ENCODE assay signal across 22 cellular contexts in the genomic region with DNA sequence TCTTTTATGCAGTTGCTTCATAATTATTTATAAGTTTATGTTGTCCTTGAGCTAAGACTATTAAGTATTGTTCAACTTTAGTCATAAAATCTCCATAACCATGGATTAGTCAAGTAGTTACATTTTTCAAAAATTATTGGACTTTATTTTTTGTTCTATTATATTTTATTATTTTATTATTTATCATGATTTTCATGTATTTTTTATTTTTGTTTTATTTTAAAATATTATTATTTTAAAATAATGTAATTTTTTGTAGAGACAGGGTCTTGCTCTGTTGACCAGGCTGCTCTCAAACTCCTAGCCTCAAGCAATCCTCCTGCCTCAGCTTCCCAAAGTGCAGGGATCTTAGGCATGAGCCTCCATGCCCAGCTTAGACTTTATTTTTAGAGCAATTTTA.
DNase-seq lines count a peak whose midpoint lies in the region; ATAC-seq, FAIRE-seq and TF ChIP-seq lines count a peak whose summit lies in the region.
"Had no signal": no experiment of that assay in that cellular context is flagged by ENCODE, and none has a peak within 500 bp of the region (broad histone marks: within the 10 kb centered on the region; RNA-seq: fewer than 3 reads in every experiment).

No MANE protein-coding gene starts in this region.

- peaks cover 0 to 5% of the 10 kb centered on the region in 2 donors for H3K36me3 ChIP-seq in small intestine (ENCODE audit: control insufficient read depth in 2 of 2, insufficient read depth in 2 of 2, low read length in 2 of 2)
- H3K36me3 ChIP-seq: BLaER1 had no signal

- H3K36me3 Mint-ChIP-seq in activated CD8-positive, alpha-beta T cell treated with anti-CD3 and anti-CD28 coated beads for 36 hours (ENCODE audit: low read depth): no peaks in the 10 kb centered on the region
- H3K36me3 Mint-ChIP-seq: CD4-positive, CD25-positive, alpha-beta regulatory T cell; CD8-positive, alpha-beta T cell had no signal

- DNase-seq in RCC 7860 (ENCODE audit: low spot score): no peak
- no peak for DNase-seq in small intestine
- DNase-seq in activated CD8-positive, alpha-beta T cell treated with anti-CD3 and anti-CD28 coated beads for 36 hours: no peak
- no peak for DNase-seq in sciatic nerve (ENCODE audit: low spot score)
- DNase-seq: Caco-2; CD4-positive, CD25-positive, alpha-beta regulatory T cell; CD8-positive, alpha-beta T cell; DMS153; DND-41; GDM1; GM23248; H7; HCEC 1CT had no signal

- no peaks in the 10 kb centered on the region for H3K4me1 Mint-ChIP-seq in activated CD8-positive, alpha-beta T cell treated with anti-CD3 and anti-CD28 coated beads for 36 hours (ENCODE audit: low read depth)
- H3K4me1 Mint-ChIP-seq: B cell; CD4-positive, CD25-positive, alpha-beta regulatory T cell had no signal

- no peaks in the 10 kb centered on the region for H3K4me1 ChIP-seq in small intestine (ENCODE audit: control insufficient read depth in 2 of 2, insufficient read depth in 1 of 2, low read depth in 1 of 2, low read length in 1 of 2)
- H3K4me1 ChIP-seq: BLaER1, Caco-2 had no signal

- H3K27ac ChIP-seq in small intestine (ENCODE audit: low read depth in 1 of 2, low read length in 1 of 2): no peak overlapping the region
- H3K27ac ChIP-seq: BLaER1, C4-2B, GM23248 had no signal

- intact Hi-C loops in activated CD8-positive, alpha-beta T cell treated with anti-CD3 and anti-CD28 coated beads for 36 hours (cut with micrococcal nuclease): no loop called here
- intact Hi-C loops in sciatic nerve (cut with DNase I): no loop called here

- CTCF ChIA-PET in activated CD8-positive, alpha-beta T cell treated with anti-CD3 and anti-CD28 coated beads for 36 hours (lab: Charles Lee): no interaction called here

- peaks cover 11% of the 10 kb centered on the region for H3K27me3 Mint-ChIP-seq in activated CD8-positive, alpha-beta T cell treated with anti-CD3 and anti-CD28 coated beads for 36 hours

- H3K4me3 Mint-ChIP-seq in activated CD8-positive, alpha-beta T cell treated with anti-CD3 and anti-CD28 coated beads for 36 hours: no peak overlapping the region
- H3K4me3 Mint-ChIP-seq: B cell; CD4-positive, CD25-positive, alpha-beta regulatory T cell; CD8-positive, alpha-beta T cell had no signal

- H3K9me3 Mint-ChIP-seq in activated CD8-positive, alpha-beta T cell treated with anti-CD3 and anti-CD28 coated beads for 36 hours: no peaks in the 10 kb centered on the region
- H3K9me3 Mint-ChIP-seq: CD8-positive, alpha-beta T cell had no signal

- no peak overlapping the region for H3K4me3 ChIP-seq in small intestine (ENCODE audit: low read depth in 1 of 2, low read length in 2 of 2)
- H3K4me3 ChIP-seq: BLaER1, GM12878, GM23248 had no signal

- FAIRE-seq in RCC 7860 (lab: Jason Lieb, UNC) (peak; percentile 61), colon (lab: Jason Lieb, UNC) (peak; percentile 62), islet of Langerhans (lab: Jason Lieb, UNC) (peak; percentile 84), small intestine (lab: Jason Lieb, UNC) (peak; percentile 71)
- FAIRE-seq: GM12878, H1 had no signal

- POLR2A ChIA-PET in activated CD8-positive, alpha-beta T cell treated with anti-CD3 and anti-CD28 coated beads for 36 hours (lab: Charles Lee): no interaction called here

- no peaks in the 10 kb centered on the region for H3K9me3 ChIP-seq in small intestine (ENCODE audit: control insufficient read depth, low read depth)
- H3K9me3 ChIP-seq: BLaER1, Caco-2 had no signal

- H3K27me3 ChIP-seq in small intestine (ENCODE audit: control insufficient read depth in 2 of 2, insufficient read depth in 2 of 2, low read length in 2 of 2): no peaks in the 10 kb centered on the region
- H3K27me3 ChIP-seq: BLaER1 had no signal

- H3K27ac Mint-ChIP-seq in activated CD8-positive, alpha-beta T cell treated with anti-CD3 and anti-CD28 coated beads for 36 hours: no peak overlapping the region
- H3K27ac Mint-ChIP-seq: B cell; CD4-positive, CD25-positive, alpha-beta regulatory T cell; CD8-positive, alpha-beta T cell had no signal

- TF ChIP-seq CTCF in activated CD8-positive, alpha-beta T cell treated with anti-CD3 and anti-CD28 coated beads for 36 hours (IDR thresholded peaks at IDR 0.05): no peak

- ATAC-seq in GM18517 (IDR thresholded peaks at IDR 0.05; ENCODE audit: unreplicated experiment): no peak
- no peak for ATAC-seq in GM18511 (IDR thresholded peaks at IDR 0.05; ENCODE audit: unreplicated experiment)
- ATAC-seq in activated CD8-positive, alpha-beta T cell treated with anti-CD3 and anti-CD28 coated beads for 36 hours: no peak
- no peak for ATAC-seq in sciatic nerve
- ATAC-seq: CD8-positive, alpha-beta T cell; GM12878 had no signal
